In genomic region chr3:197711973-197712707, GRCh38 we compare ENCODE assay signal across 8 cellular contexts. TPM values are rescaled to one million over a fixed set of nuclear protein-coding genes. Genes with fewer than 3 reads are reported as not detected.
A peak's percentile ranks its signal among the peaks of the same experiment; 100 is the strongest.
DNase-seq lines count a peak whose midpoint lies in the region; ATAC-seq, FAIRE-seq and TF ChIP-seq lines count a peak whose summit lies in the region.

No MANE protein-coding gene starts in this region.

- H3K9me3 Mint-ChIP-seq in Caco-2 (ENCODE audit: unreplicated experiment) (no peaks in the 10 kb centered on the region), astrocyte (ENCODE audit: unreplicated experiment) (no peaks in the 10 kb centered on the region)

- WGBS in IMR-90 (ENCODE audit: extremely low coverage in 2 of 2, insufficient read length in 1 of 2), 2 experiments = no CpG with 5 or more reads among the region's 9 CpGs

- TF ChIP-seq CTCF in Caco-2 (IDR thresholded peaks at IDR 0.05; ENCODE audit: insufficient read depth in 1 of 2, low read depth in 1 of 2, low read length in 1 of 2, severe bottlenecking in 1 of 2, unreplicated experiment in 1 of 2) = no peak
- no peak for TF ChIP-seq CTCF in IMR-90 (conservative IDR thresholded peaks at IDR 0.05; ENCODE audit: low read depth, low read length)
- TF ChIP-seq CTCF in astrocyte (IDR thresholded peaks at IDR 0.05; ENCODE audit: insufficient read depth, low read depth, low read length) = no peak
- no peak for TF ChIP-seq CTCF in vagina (IDR thresholded peaks at IDR 0.05)

- peak overlapping the region; percentile 85 for H4K91ac ChIP-seq in IMR-90 (ENCODE audit: insufficient read depth, low read depth, low read length)

- peaks cover 7% of the 10 kb centered on the region; the same call in 1 of the 2 replicates for H3K9me1 ChIP-seq in IMR-90 (ENCODE audit: insufficient read depth, low read length)

- TF ChIP-seq POLR2A in IMR-90 (IDR thresholded peaks at IDR 0.05; ENCODE audit: low read depth, low read length) = peak; percentile 75
- peak in 1 of 2 donors; percentile 56 for TF ChIP-seq POLR2A in vagina (IDR thresholded peaks at IDR 0.05)

- in situ Hi-C loops in IMR-90 (cut with MboI; ENCODE audit: low sequenced_read_pairs) = no loop called here

- BruUV-seq in Caco-2 (replicated peaks; lab: Mats Ljungman, UMichigan) (TSS peak; percentile 44), IMR-90 (replicated peaks; lab: Mats Ljungman, UMichigan) (no TSS peak)

- H3K27ac ChIP-seq in IMR-90 (ENCODE audit: insufficient read depth, low read length) (peak overlapping the region; percentile 69), astrocyte (ENCODE audit: low read depth, low read length) (peak overlapping the region; percentile 96), vagina (peak overlapping the region; percentile 92)

- peak overlapping the region; percentile 90; the same call in 1 of the 2 replicates for H3K56ac ChIP-seq in IMR-90 (ENCODE audit: extremely low read depth, insufficient read depth, low read length)

- TF ChIP-seq RAD21 in IMR-90 (IDR thresholded peaks at IDR 0.05; ENCODE audit: low read length) = peak; percentile 16; the same call in 1 of the 2 replicates

- CTCF ChIA-PET in Caco-2 (lab: Charles Lee) (interaction anchor here (0.5 to 1.0 kb wide), 2 partner anchors 24 to 38 kb away, joined by 3 to 4 read pairs; no protein-coding TSS in a partner anchor), IMR-90 (lab: Yijun Ruan, JAX) (interaction anchor here (0.6 to 1.3 kb wide), 2 partner anchors 12 to 29 kb away, joined by 3 to 5 read pairs; no protein-coding TSS in a partner anchor)

- H2BK5ac ChIP-seq in IMR-90 (ENCODE audit: low read depth, low read length, poor library complexity, severe bottlenecking) = peak overlapping the region; percentile 95

- H3K23ac ChIP-seq in IMR-90 (ENCODE audit: low read depth, low read length) = peak overlapping the region; percentile 97

- peak overlapping the region in 1 of 2 experiments; percentile 87; a peak in 3 of 4 replicates for H4K8ac ChIP-seq in IMR-90 (ENCODE audit: low read depth in 2 of 2, low read length in 2 of 2)

- peak overlapping the region; percentile 97 for H3K4me2 ChIP-seq in IMR-90 (ENCODE audit: low read depth, low read length)
- H3K4me2 ChIP-seq in astrocyte (ENCODE audit: low read length) = peak overlapping the region; percentile 86

- peak overlapping the region; percentile 69 for H3K4me3 Mint-ChIP-seq in Caco-2 (ENCODE audit: unreplicated experiment)
- peak overlapping the region; percentile 71 for H3K4me3 Mint-ChIP-seq in astrocyte (ENCODE audit: unreplicated experiment)

- ATAC-seq in GM21528 (IDR thresholded peaks at IDR 0.05; ENCODE audit: low FRiP score, unreplicated experiment) = peak; percentile 90
- ATAC-seq in IMR-90 (ENCODE audit: low read depth) = peak; percentile 99

- H2AFZ ChIP-seq in IMR-90 (replicated peaks; ENCODE audit: low read length, poor library complexity) = peak overlapping the region; percentile 79
- H2AFZ ChIP-seq in astrocyte (ENCODE audit: low read depth, low read length) = peak overlapping the region; percentile 55

- peak overlapping the region; percentile 91; the same call in 1 of the 2 replicates for H2BK20ac ChIP-seq in IMR-90 (ENCODE audit: low read depth, low read length)

- H3K27me3 ChIP-seq in Caco-2 (replicated peaks; ENCODE audit: control insufficient read depth, insufficient read depth, low read length) (no peaks in the 10 kb centered on the region), IMR-90 (ENCODE audit: control insufficient read depth, insufficient read depth, low read length) (no peaks in the 10 kb centered on the region), astrocyte (ENCODE audit: insufficient read depth, low read length) (no peaks in the 10 kb centered on the region), vagina (no peaks in the 10 kb centered on the region)

- FAIRE-seq in astrocyte (lab: Jason Lieb, UNC) = peak; percentile 90

- intact Hi-C loops in Caco-2 (cut with micrococcal nuclease; ENCODE audit: unreplicated experiment) = loop anchor here (1.0 kb wide), 1 partner anchor 25 kb away; no protein-coding TSS in a partner anchor
- intact Hi-C loops in IMR-90 (cut with micrococcal nuclease) = loop anchor here (2.0 kb wide), 1 partner anchor 25 kb away; the partner anchor contains the start of gene RUBCN
- intact Hi-C loops in vagina (cut with DNase I) = no loop called here

- peaks cover 15% of the 10 kb centered on the region for H3K4me1 Mint-ChIP-seq in Caco-2 (ENCODE audit: low read depth, unreplicated experiment)
- peaks cover 27% of the 10 kb centered on the region for H3K4me1 Mint-ChIP-seq in astrocyte (ENCODE audit: low read depth, unreplicated experiment)

- no peaks in the 10 kb centered on the region for H3K27me3 Mint-ChIP-seq in Caco-2 (ENCODE audit: insufficient read depth, unreplicated experiment)
- no peaks in the 10 kb centered on the region for H3K27me3 Mint-ChIP-seq in astrocyte (ENCODE audit: low read depth, unreplicated experiment)

- H2BK15ac ChIP-seq in IMR-90 (ENCODE audit: low read depth, low read length) = peak overlapping the region; percentile 68; the same call in 2 of the 3 replicates

- H3K4me1 ChIP-seq in Caco-2 (peaks cover 7% of the 10 kb centered on the region; the same call in 1 of the 2 replicates), IMR-90 (ENCODE audit: control insufficient read depth, insufficient read depth, low read length) (peaks cover 7% of the 10 kb centered on the region), astrocyte (ENCODE audit: insufficient read depth, low read length) (peaks cover 12% of the 10 kb centered on the region), vagina (peaks cover 15% of the 10 kb centered on the region)

- no peaks in the 10 kb centered on the region for H3K36me3 ChIP-seq in Caco-2 (ENCODE audit: control insufficient read depth, insufficient read depth, low read length)
- H3K36me3 ChIP-seq in IMR-90 (ENCODE audit: control insufficient read depth, insufficient read depth, low read length) = no peaks in the 10 kb centered on the region
- no peaks in the 10 kb centered on the region for H3K36me3 ChIP-seq in astrocyte (ENCODE audit: insufficient read depth, low read length)
- H3K36me3 ChIP-seq in vagina = peaks cover 0 to 4% of the 10 kb centered on the region in 2 donors

- peaks cover 7% of the 10 kb centered on the region for H3K79me2 ChIP-seq in astrocyte (ENCODE audit: insufficient read depth, low read length)

- peak overlapping the region; percentile 85 for H3K27ac Mint-ChIP-seq in Caco-2 (ENCODE audit: unreplicated experiment)
- peak overlapping the region; percentile 92 for H3K27ac Mint-ChIP-seq in astrocyte (ENCODE audit: unreplicated experiment)

- H3K9ac ChIP-seq in IMR-90 (ENCODE audit: low read depth, low read length) = peak overlapping the region; percentile 80
- peak overlapping the region; percentile 85 for H3K9ac ChIP-seq in astrocyte (ENCODE audit: low read length)

- peak overlapping the region; percentile 93 for H3K4ac ChIP-seq in IMR-90 (ENCODE audit: low read depth, low read length)

- H2BK120ac ChIP-seq in IMR-90 (ENCODE audit: low read depth, low read length) = peak overlapping the region; percentile 95

- dilution Hi-C loops in IMR-90 (cut with HindIII; ENCODE audit: low sequenced_read_pairs, unreplicated experiment) = no loop called here

- H3K36me3 Mint-ChIP-seq in Caco-2 (ENCODE audit: insufficient read depth, unreplicated experiment) (no peaks in the 10 kb centered on the region), astrocyte (ENCODE audit: low read depth, unreplicated experiment) (peaks cover 7% of the 10 kb centered on the region)

- H3K18ac ChIP-seq in IMR-90 (ENCODE audit: low read depth, low read length) = peak overlapping the region; percentile 99

- H4K20me1 ChIP-seq in IMR-90 (ENCODE audit: insufficient read depth, low read length) = no peaks in the 10 kb centered on the region
- H4K20me1 ChIP-seq in astrocyte (ENCODE audit: insufficient read depth, low read length) = no peaks in the 10 kb centered on the region

- peak; percentile 77 to 84 for DNase-seq in Caco-2
- peak; percentile 98 for DNase-seq in IMR-90
- DNase-seq in T-helper 2 cell = peak; percentile 53 to 96 (median 83)
- DNase-seq in astrocyte (ENCODE audit: low read depth) = peak; percentile 96
- DNase-seq in hepatic stellate cell (ENCODE audit: low spot score) = peak; percentile 82
- DNase-seq in renal cortical epithelial cell (ENCODE audit: low read depth) = peak; percentile 98
- DNase-seq in vagina (ENCODE audit: extremely low spot score in 2 of 2) = peak in 1 of 2 donors; percentile 92

- H3K9me3 ChIP-seq in Caco-2 (no peaks in the 10 kb centered on the region), IMR-90 (ENCODE audit: control insufficient read depth, insufficient read depth, low read length) (no peaks in the 10 kb centered on the region), astrocyte (ENCODE audit: insufficient read depth, low read depth, low read length) (no peaks in the 10 kb centered on the region), vagina (no peaks in the 10 kb centered on the region)

- H4K5ac ChIP-seq in IMR-90 (ENCODE audit: low read depth, low read length) = peak overlapping the region; percentile 91

- H3K4me3 ChIP-seq in Caco-2 (ENCODE audit: low read depth, low read length) = peak overlapping the region; percentile 2; the same call in 1 of the 2 replicates
- H3K4me3 ChIP-seq in IMR-90 (ENCODE audit: insufficient read depth, low read depth, low read length) = peak overlapping the region; percentile 64
- H3K4me3 ChIP-seq in astrocyte (ENCODE audit: insufficient read depth, low read depth, low read length) = peak overlapping the region; percentile 61
- H3K4me3 ChIP-seq in vagina = peak overlapping the region; percentile 38 to 39

- peaks cover 10 to 37% of the 10 kb centered on the region in 2 experiments; a peak in 3 of 4 replicates for H3K79me1 ChIP-seq in IMR-90 (ENCODE audit: low read depth in 1 of 2, low read length in 2 of 2)

- H2AK5ac ChIP-seq in IMR-90 (ENCODE audit: low read depth, low read length) = peak overlapping the region; percentile 68

- H3K14ac ChIP-seq in IMR-90 (replicated peaks; ENCODE audit: low read depth, low read length) = peak overlapping the region; percentile 97

- H2AK9ac ChIP-seq in IMR-90 (replicated peaks; ENCODE audit: low read depth, low read length, poor library complexity) = peak overlapping the region; percentile 77

- POLR2A ChIA-PET in Caco-2 (lab: Charles Lee) = interaction anchor here (0.6 kb wide), 1 partner anchor 9 kb away, joined by 3 read pairs; no protein-coding TSS in a partner anchor
- POLR2A ChIA-PET in IMR-90 (lab: Charles Lee; ENCODE audit: unreplicated experiment) = no interaction called here

RNA-seq across cellular contexts. Expression of gene RUBCN, which starts 24.6 kb away (rescaled TPM):
- total RNA-seq in Caco-2 (2022) (10.6 and 14.5 TPM in 2 replicates), IMR-90 (2012; rRNA removed) (8.3 and 10.8 TPM in 2 replicates), astrocyte (21.2 and 28.2 TPM in 2 replicates), renal cortical epithelial cell (11.5 and 13.9 TPM in 2 replicates), vagina (48.6 TPM)
- 11.8 and 12.6 TPM in 2 replicates for polyA plus RNA-seq in IMR-90 (2012; rRNA removed)
- 6.2 and 10.4 TPM in 2 replicates for polyA plus RNA-seq in IMR-90 (2012; cell fraction: cytosol; rRNA removed)
- 31.5 and 32.7 TPM in 2 replicates for polyA plus RNA-seq in IMR-90 (2012; cell fraction: nucleus; rRNA removed; ENCODE audit: low replicate concordance)

RNA-seq across cellular contexts. Expression of gene FYTTD1, which starts 37.5 kb away (rescaled TPM):
- total RNA-seq in Caco-2 (2022) (39.5 and 41.6 TPM in 2 replicates), IMR-90 (2012; rRNA removed) (50.2 and 67.2 TPM in 2 replicates), astrocyte (82.8 and 89.1 TPM in 2 replicates), renal cortical epithelial cell (69.8 and 90.5 TPM in 2 replicates), vagina (44.0 TPM)
- 15.4 and 20.4 TPM in 2 replicates for polyA plus RNA-seq in IMR-90 (2012; rRNA removed)
- polyA plus RNA-seq in IMR-90 (2012; cell fraction: cytosol; rRNA removed) = 2.2 and 3.6 TPM in 2 replicates
- polyA plus RNA-seq in IMR-90 (2012; cell fraction: nucleus; rRNA removed; ENCODE audit: low replicate concordance) = 1.6 and 12.9 TPM in 2 replicates

Comparison
In these comparisons a context has a peak if more than half of its experiments do, and no peak if none do; other contexts are left out.
1. H3K4me3 ChIP-seq: peak in every context shown above with its lines; median percentile 64 in IMR-90; 61 in astrocyte; 38 in vagina; 2 in Caco-2.